In genomic region chr17:343875-344752, GRCh38 we compare ENCODE assay signal across 32 cellular contexts.
"Had no signal": no experiment of that assay in that cellular context is flagged by ENCODE, and none has a peak within 500 bp of the region (broad histone marks: within the 10 kb centered on the region; RNA-seq: fewer than 3 reads in every experiment).

No MANE protein-coding gene starts in this region.

- H3K27me3 ChIP-seq: adrenal gland, body of pancreas, cardiac muscle cell, colonic mucosa, esophagus squamous epithelium, heart right ventricle, hepatocyte had no signal

- FAIRE-seq: endometrium, endothelial cell of umbilical vein had no signal

- H3K27ac ChIP-seq: colonic mucosa, epithelial cell of prostate, gastroesophageal sphincter, heart right ventricle, hepatocyte had no signal

- H3K36me3 ChIP-seq: adrenal gland, cardiac muscle cell, colonic mucosa, esophagus squamous epithelium, gastroesophageal sphincter, heart right ventricle had no signal

- DNase-seq: activated CD4-positive, alpha-beta memory T cell treated with anti-CD3 and anti-CD28 coated beads, Interleukin-2, amount 10 ng/mL, durations not matched to agents 7 days and 5 days; activated CD4-positive, alpha-beta T cell treated with anti-CD3 and anti-CD28 coated beads for 1 hour; activated CD4-positive, alpha-beta T cell treated with anti-CD3 and anti-CD28 coated beads for 4 hours; activated CD4-positive, alpha-beta T cell treated with anti-CD3 and anti-CD28 coated beads, Interleukin-2, amount 10 ng/mL, durations not matched to agents 7 days and 5 days; activated CD4-positive, alpha-beta T cell treated with anti-CD3 and anti-CD28 coated beads, Interleukin-2, amount 50 U/mL, for 4 hours; activated CD4-positive, CD25-positive, alpha-beta regulatory T cell; activated CD8-positive, alpha-beta memory T cell treated with anti-CD3 and anti-CD28 coated beads, Interleukin-2, amount 50 U/mL, for 48 hours; activated gamma-delta T cell; activated naive CD4-positive, alpha-beta T cell; activated naive CD4-positive, alpha-beta T cell treated with anti-CD3 and anti-CD28 coated beads, Interleukin-2, amount 50 U/mL, for 16 hours; activated naive CD8-positive, alpha-beta T cell treated with anti-CD3 and anti-CD28 coated beads for 36 hours; activated naive CD8-positive, alpha-beta T cell treated with anti-CD3 and anti-CD28 coated beads, Interleukin-2, amount 50 U/mL, for 24 hours; activated T-cell treated with anti-CD3 and anti-CD28 coated beads for 4 hours; activated T-cell treated with anti-CD3 and anti-CD28 coated beads, Interleukin-2, amount 50 U/mL, for 24 hours; activated T-cell treated with anti-CD3 and anti-CD28 coated beads, Interleukin-2, amount 50 U/mL, for 72 hours; amygdala; central memory CD4-positive, alpha-beta T cell; cerebellar nuclear complex; colonic mucosa; effector CD8-positive, alpha-beta T cell; esophagus squamous epithelium; foreskin melanocyte; heart right ventricle; T-helper 2 cell had no signal

- H3K4me3 Mint-ChIP-seq: activated CD4-positive, alpha-beta memory T cell treated with anti-CD3 and anti-CD28 coated beads, Interleukin-2, amount 10 ng/mL, durations not matched to agents 7 days and 5 days; activated CD4-positive, alpha-beta T cell treated with anti-CD3 and anti-CD28 coated beads, Interleukin-2, amount 10 ng/mL, durations not matched to agents 7 days and 5 days; activated naive CD8-positive, alpha-beta T cell treated with anti-CD3 and anti-CD28 coated beads for 36 hours; activated naive CD8-positive, alpha-beta T cell treated with anti-CD3 and anti-CD28 coated beads, Interleukin-2, amount 50 U/mL, for 24 hours; activated T-cell treated with anti-CD3 and anti-CD28 coated beads, Interleukin-2, amount 50 U/mL, for 24 hours; activated T-cell treated with anti-CD3 and anti-CD28 coated beads, Interleukin-2, amount 50 U/mL, for 72 hours had no signal

- H3K4me3 ChIP-seq: adrenal gland, body of pancreas, cardiac muscle cell, colonic mucosa, esophagus squamous epithelium, gastroesophageal sphincter, heart right ventricle, hepatocyte had no signal

- H2AFZ ChIP-seq: hepatocyte had no signal

- H3K4me2 ChIP-seq: hepatocyte had no signal

- H3K27ac Mint-ChIP-seq: activated CD4-positive, alpha-beta memory T cell treated with anti-CD3 and anti-CD28 coated beads, Interleukin-2, amount 10 ng/mL, durations not matched to agents 7 days and 5 days; activated CD4-positive, alpha-beta T cell treated with anti-CD3 and anti-CD28 coated beads, Interleukin-2, amount 10 ng/mL, durations not matched to agents 7 days and 5 days; activated naive CD8-positive, alpha-beta T cell treated with anti-CD3 and anti-CD28 coated beads for 36 hours; activated naive CD8-positive, alpha-beta T cell treated with anti-CD3 and anti-CD28 coated beads, Interleukin-2, amount 50 U/mL, for 24 hours; activated T-cell treated with anti-CD3 and anti-CD28 coated beads, Interleukin-2, amount 50 U/mL, for 24 hours; activated T-cell treated with anti-CD3 and anti-CD28 coated beads, Interleukin-2, amount 50 U/mL, for 72 hours had no signal

- ATAC-seq: activated naive CD8-positive, alpha-beta T cell treated with anti-CD3 and anti-CD28 coated beads, Interleukin-2, amount 50 U/mL, for 24 hours; body of pancreas; gastroesophageal sphincter; heart right ventricle had no signal

- H3K4me1 Mint-ChIP-seq: activated CD4-positive, alpha-beta memory T cell treated with anti-CD3 and anti-CD28 coated beads, Interleukin-2, amount 10 ng/mL, durations not matched to agents 7 days and 5 days; activated CD4-positive, alpha-beta T cell treated with anti-CD3 and anti-CD28 coated beads, Interleukin-2, amount 10 ng/mL, durations not matched to agents 7 days and 5 days; activated naive CD8-positive, alpha-beta T cell treated with anti-CD3 and anti-CD28 coated beads for 36 hours; activated naive CD8-positive, alpha-beta T cell treated with anti-CD3 and anti-CD28 coated beads, Interleukin-2, amount 50 U/mL, for 24 hours had no signal

- H3K27me3 Mint-ChIP-seq: activated CD4-positive, alpha-beta T cell treated with anti-CD3 and anti-CD28 coated beads, Interleukin-2, amount 10 ng/mL, durations not matched to agents 7 days and 5 days; activated naive CD8-positive, alpha-beta T cell treated with anti-CD3 and anti-CD28 coated beads for 36 hours; activated naive CD8-positive, alpha-beta T cell treated with anti-CD3 and anti-CD28 coated beads, Interleukin-2, amount 50 U/mL, for 24 hours; activated T-cell treated with anti-CD3 and anti-CD28 coated beads, Interleukin-2, amount 50 U/mL, for 24 hours had no signal

- H3K9me3 Mint-ChIP-seq: activated naive CD8-positive, alpha-beta T cell treated with anti-CD3 and anti-CD28 coated beads for 36 hours had no signal

- H3K9me3 ChIP-seq: adrenal gland, body of pancreas, colonic mucosa, esophagus squamous epithelium, gastroesophageal sphincter, heart right ventricle had no signal

- H3K79me2 ChIP-seq: hepatocyte had no signal
